1 cellular context compared by ENCODE assay signal in genomic region chr13:27288397-27288796, GRCh38.
TF ChIP-seq lines count a peak whose summit lies in the region.

No MANE protein-coding gene starts in this region.

TF ChIP-seq in HepG2, 621 proteins besides CTCF, POLR2A, EP300 and RAD21:
- TF ChIP-seq SIX4 (CRISPR knock-in tag; IDR thresholded peaks at IDR 0.05): peak; percentile 24; the same call in 1 of the 2 replicates
- TF ChIP-seq MBD4 (IDR thresholded peaks at IDR 0.05; ENCODE audit: borderline replicate concordance, low read length): no peak
